ENCODE assay signal across 23 cellular contexts in genomic region chr1:167158813-167159275, GRCh38.
DNase-seq lines count a peak whose midpoint lies in the region; ATAC-seq and TF ChIP-seq lines count a peak whose summit lies in the region.
"Had no signal": no experiment of that assay in that cellular context is flagged by ENCODE, and none has a peak within 500 bp of the region (broad histone marks: within the 10 kb centered on the region; RNA-seq: fewer than 3 reads in every experiment).

No MANE protein-coding gene starts in this region.

- ATAC-seq in activated naive CD8-positive, alpha-beta T cell treated with anti-CD3 and anti-CD28 coated beads, Interleukin-2, amount 50 U/mL, for 24 hours, result peak; percentile 69
- ATAC-seq in PC-3 (peak; percentile 25; the same call in 1 of the 2 replicates), HG03521 (IDR thresholded peaks at IDR 0.05; ENCODE audit: unreplicated experiment) (no peak)
- ATAC-seq in stimulated activated naive CD8-positive, alpha-beta T cell treated with anti-CD3 and anti-CD28 coated beads, Interleukin-15, amount 100 ng/mL, for 72 hours, result peak; percentile 37
- ATAC-seq: Right ventricle myocardium inferior had no signal

- H3K9me3 Mint-ChIP-seq in activated naive CD8-positive, alpha-beta T cell treated with anti-CD3 and anti-CD28 coated beads, Interleukin-2, amount 50 U/mL, for 24 hours, result no peaks in the 10 kb centered on the region
- H3K9me3 Mint-ChIP-seq in activated naive CD8-positive, alpha-beta T cell treated with anti-CD3 and anti-CD28 coated beads for 36 hours, result no peaks in the 10 kb centered on the region
- H3K9me3 Mint-ChIP-seq in stimulated activated naive CD8-positive, alpha-beta T cell treated with anti-CD3 and anti-CD28 coated beads, Interleukin-15, amount 100 ng/mL, for 72 hours, result no peaks in the 10 kb centered on the region
- H3K9me3 Mint-ChIP-seq in type B pancreatic cell, result peaks cover 4% of the 10 kb centered on the region
- H3K9me3 Mint-ChIP-seq: CD4-positive, alpha-beta memory T cell had no signal

- H3K56ac ChIP-seq in mesendoderm (ENCODE audit: low read length), result no peak overlapping the region

- no peak overlapping the region for H2AK5ac ChIP-seq in mesendoderm (ENCODE audit: low read length)

- H2BK120ac ChIP-seq in mesendoderm (ENCODE audit: low read depth, low read length), result no peak overlapping the region

- no peaks in the 10 kb centered on the region for H4K20me1 ChIP-seq in PC-3 (ENCODE audit: low read length)
- H4K20me1 ChIP-seq: BLaER1 treated with 17β-estradiol and CSF1 and Interleukin-3, amounts not matched to agents 10 nM and 100 nM had no signal

- no peak overlapping the region for H3K23ac ChIP-seq in mesendoderm (ENCODE audit: low read length)

- H3K4me3 Mint-ChIP-seq in activated naive CD8-positive, alpha-beta T cell treated with anti-CD3 and anti-CD28 coated beads, Interleukin-2, amount 50 U/mL, for 24 hours, result no peak overlapping the region
- H3K4me3 Mint-ChIP-seq in activated naive CD8-positive, alpha-beta T cell treated with anti-CD3 and anti-CD28 coated beads for 36 hours, result no peak overlapping the region
- no peak overlapping the region for H3K4me3 Mint-ChIP-seq in stimulated activated naive CD8-positive, alpha-beta T cell treated with anti-CD3 and anti-CD28 coated beads, Interleukin-15, amount 100 ng/mL, for 72 hours
- H3K4me3 Mint-ChIP-seq in type B pancreatic cell, result no peak overlapping the region
- H3K4me3 Mint-ChIP-seq: CD4-positive, alpha-beta memory T cell had no signal

- H3K4me1 ChIP-seq in PC-3 (ENCODE audit: insufficient read depth, low read length), result peaks cover 38% of the 10 kb centered on the region
- H3K4me1 ChIP-seq in mesendoderm (ENCODE audit: control insufficient read depth, low read depth, low read length), result peaks cover 13% of the 10 kb centered on the region
- H3K4me1 ChIP-seq: SJSA1 had no signal

- H3K27ac Mint-ChIP-seq in activated naive CD8-positive, alpha-beta T cell treated with anti-CD3 and anti-CD28 coated beads, Interleukin-2, amount 50 U/mL, for 24 hours, result no peak overlapping the region
- H3K27ac Mint-ChIP-seq in activated naive CD8-positive, alpha-beta T cell treated with anti-CD3 and anti-CD28 coated beads for 36 hours, result no peak overlapping the region
- no peak overlapping the region for H3K27ac Mint-ChIP-seq in stimulated activated naive CD8-positive, alpha-beta T cell treated with anti-CD3 and anti-CD28 coated beads, Interleukin-15, amount 100 ng/mL, for 72 hours
- no peak overlapping the region for H3K27ac Mint-ChIP-seq in type B pancreatic cell
- H3K27ac Mint-ChIP-seq: CD4-positive, alpha-beta memory T cell had no signal

- H3F3A ChIP-seq in PC-3 (ENCODE audit: low read length, unreplicated experiment), result no peaks in the 10 kb centered on the region

- no peak overlapping the region for H2BK15ac ChIP-seq in mesendoderm (replicated peaks; ENCODE audit: low read depth)

- CTCF ChIA-PET in PC-3 (lab: Charles Lee), result no interaction called here

- WGBS in mesendoderm (ENCODE audit: extremely low coverage, insufficient coverage, low lambda C conversion rate), result no CpG with 5 or more reads among the region's 3 CpGs

- H3K18ac ChIP-seq in mesendoderm (ENCODE audit: low read length), result peak overlapping the region; percentile 13

- H3K36me3 Mint-ChIP-seq in activated naive CD8-positive, alpha-beta T cell treated with anti-CD3 and anti-CD28 coated beads, Interleukin-2, amount 50 U/mL, for 24 hours (ENCODE audit: low read depth), result no peaks in the 10 kb centered on the region
- H3K36me3 Mint-ChIP-seq in activated naive CD8-positive, alpha-beta T cell treated with anti-CD3 and anti-CD28 coated beads for 36 hours, result no peaks in the 10 kb centered on the region
- H3K36me3 Mint-ChIP-seq in type B pancreatic cell, result no peaks in the 10 kb centered on the region
- H3K36me3 Mint-ChIP-seq: CD4-positive, alpha-beta memory T cell had no signal

- no peaks in the 10 kb centered on the region for H3K9me3 ChIP-seq in PC-3 (ENCODE audit: low read length)
- H3K9me3 ChIP-seq: BLaER1 treated with 17β-estradiol and CSF1 and Interleukin-3, amounts not matched to agents 10 nM and 100 nM; SJSA1 had no signal

- TF ChIP-seq CTCF in PC-3 (conservative IDR thresholded peaks at IDR 0.05; ENCODE audit: low read depth, low read length) (no peak), type B pancreatic cell (conservative IDR thresholded peaks at IDR 0.05) (no peak)

- DNase-seq in activated naive CD8-positive, alpha-beta T cell treated with anti-CD3 and anti-CD28 coated beads, Interleukin-2, amount 50 U/mL, for 24 hours, result no peak
- no peak for DNase-seq in activated naive CD8-positive, alpha-beta T cell treated with anti-CD3 and anti-CD28 coated beads for 36 hours
- peak; percentile 37 for DNase-seq in PC-3
- DNase-seq in mesendoderm, result no peak
- DNase-seq in stimulated activated naive CD8-positive, alpha-beta T cell treated with anti-CD3 and anti-CD28 coated beads, Interleukin-15, amount 100 ng/mL, for 72 hours, result no peak
- no peak for DNase-seq in type B pancreatic cell (ENCODE audit: extremely low spot score, unreplicated experiment)
- no peak for DNase-seq in AML-193 (lab: John Stamatoyannopoulos, UW)
- DNase-seq: ACHN; Caco-2; CD4-positive, alpha-beta memory T cell; DMS 273 treated with DMSO at 0.1 percent for 48 hours; DMS79 treated with DMSO at 0.1 percent for 48 hours; HCEC 1CT; NCI-H1694; NCI-H2081; NCI-H2171 treated with DMSO at 0.1 percent for 48 hours; NCI-H524 treated with DMSO at 0.1 percent for 48 hours had no signal

- intact Hi-C loops in PC-3 (cut with micrococcal nuclease), result no loop called here

- no peaks in the 10 kb centered on the region for H3K9me2 ChIP-seq in PC-3 (replicated peaks; ENCODE audit: low read length)

- BruUV-seq in PC-3 (replicated peaks; lab: Mats Ljungman, UMichigan), result no TSS peak

- H3K27me3 ChIP-seq in PC-3 (ENCODE audit: low read length), result no peaks in the 10 kb centered on the region
- no peaks in the 10 kb centered on the region for H3K27me3 ChIP-seq in mesendoderm (ENCODE audit: insufficient read depth, low read length, poor library complexity)
- H3K27me3 ChIP-seq: BLaER1 treated with 17β-estradiol and CSF1 and Interleukin-3, amounts not matched to agents 10 nM and 100 nM; SJSA1 had no signal

- H3K36me3 ChIP-seq in PC-3 (ENCODE audit: low read depth, low read length) (no peaks in the 10 kb centered on the region), mesendoderm (ENCODE audit: control insufficient read depth, insufficient read depth, low read length) (no peaks in the 10 kb centered on the region)
- H3K36me3 ChIP-seq: BLaER1 treated with 17β-estradiol and CSF1 and Interleukin-3, amounts not matched to agents 10 nM and 100 nM; SJSA1 had no signal

- peak overlapping the region; percentile 17; the same call in 1 of the 2 replicates for H3K27ac ChIP-seq in PC-3 (ENCODE audit: low read length)
- H3K27ac ChIP-seq in mesendoderm (ENCODE audit: low read depth, low read length), result no peak overlapping the region
- H3K27ac ChIP-seq: 22Rv1; BLaER1 treated with 17β-estradiol and CSF1 and Interleukin-3, amounts not matched to agents 10 nM and 100 nM; KMS-11; SJSA1 had no signal

- H3K9ac ChIP-seq in PC-3 (ENCODE audit: low read length) (no peak overlapping the region), mesendoderm (ENCODE audit: low read length) (no peak overlapping the region)
- H3K9ac ChIP-seq: BLaER1 treated with 17β-estradiol and CSF1 and Interleukin-3, amounts not matched to agents 10 nM and 100 nM; KMS-11 had no signal

- H2AFZ ChIP-seq in PC-3 (ENCODE audit: low read length), result no peak overlapping the region

- no peak overlapping the region for H2BK5ac ChIP-seq in mesendoderm (ENCODE audit: low read length)

- no peak overlapping the region for H4K5ac ChIP-seq in mesendoderm (ENCODE audit: low read length)

- no peak overlapping the region for H3K4ac ChIP-seq in mesendoderm (ENCODE audit: low read depth, low read length)

- H3K4me2 ChIP-seq in PC-3 (ENCODE audit: low read length) (no peak overlapping the region), mesendoderm (ENCODE audit: low read length) (no peak overlapping the region)
- H3K4me2 ChIP-seq: KMS-11 had no signal

- no peak overlapping the region for H4K8ac ChIP-seq in mesendoderm (ENCODE audit: low read depth, low read length)

- POLR2A ChIA-PET in PC-3 (lab: Charles Lee; ENCODE audit: unreplicated experiment), result no interaction called here

- H3K79me1 ChIP-seq in mesendoderm (ENCODE audit: low read length), result peaks cover 2% of the 10 kb centered on the region

- H3K4me3 ChIP-seq in PC-3 (ENCODE audit: low read length) (no peak overlapping the region), mesendoderm (ENCODE audit: low read length) (no peak overlapping the region)
- H3K4me3 ChIP-seq: BLaER1 treated with 17β-estradiol and CSF1 and Interleukin-3, amounts not matched to agents 10 nM and 100 nM; SJSA1 had no signal

- H3K79me2 ChIP-seq in PC-3 (ENCODE audit: low read length), result no peaks in the 10 kb centered on the region
- no peaks in the 10 kb centered on the region for H3K79me2 ChIP-seq in mesendoderm (ENCODE audit: control insufficient read depth, insufficient read depth, low read length)

- peaks cover 9% of the 10 kb centered on the region for H3K4me1 Mint-ChIP-seq in activated naive CD8-positive, alpha-beta T cell treated with anti-CD3 and anti-CD28 coated beads, Interleukin-2, amount 50 U/mL, for 24 hours
- peaks cover 7% of the 10 kb centered on the region for H3K4me1 Mint-ChIP-seq in activated naive CD8-positive, alpha-beta T cell treated with anti-CD3 and anti-CD28 coated beads for 36 hours
- H3K4me1 Mint-ChIP-seq in stimulated activated naive CD8-positive, alpha-beta T cell treated with anti-CD3 and anti-CD28 coated beads, Interleukin-15, amount 100 ng/mL, for 72 hours, result peaks cover 12% of the 10 kb centered on the region
- H3K4me1 Mint-ChIP-seq in type B pancreatic cell (ENCODE audit: unreplicated experiment), result peaks cover 19% of the 10 kb centered on the region

- H3K27me3 Mint-ChIP-seq in activated naive CD8-positive, alpha-beta T cell treated with anti-CD3 and anti-CD28 coated beads, Interleukin-2, amount 50 U/mL, for 24 hours, result peaks cover 2% of the 10 kb centered on the region
- H3K27me3 Mint-ChIP-seq in activated naive CD8-positive, alpha-beta T cell treated with anti-CD3 and anti-CD28 coated beads for 36 hours, result peaks cover 4% of the 10 kb centered on the region
- peaks cover 3% of the 10 kb centered on the region for H3K27me3 Mint-ChIP-seq in stimulated activated naive CD8-positive, alpha-beta T cell treated with anti-CD3 and anti-CD28 coated beads, Interleukin-15, amount 100 ng/mL, for 72 hours
- H3K27me3 Mint-ChIP-seq in type B pancreatic cell, result no peaks in the 10 kb centered on the region
